13 cellular contexts compared by ENCODE assay signal in genomic region chr10:82953331-82953730, GRCh38.
DNase-seq lines count a peak whose midpoint lies in the region; ATAC-seq and TF ChIP-seq lines count a peak whose summit lies in the region.
"Had no signal": no experiment of that assay in that cellular context is flagged by ENCODE, and none has a peak within 500 bp of the region (broad histone marks: within the 10 kb centered on the region; RNA-seq: fewer than 3 reads in every experiment).

No MANE protein-coding gene starts in this region.

- DNase-seq in DMS 273 (lab: John Stamatoyannopoulos, UW; ENCODE audit: unreplicated experiment) (peak; percentile 21), DMS 273 treated with DMSO at 0.1 percent for 48 hours (lab: John Stamatoyannopoulos, UW) (no peak), NCI-H446 treated with DMSO at 0.1 percent for 48 hours (lab: John Stamatoyannopoulos, UW) (peak; percentile 76), inferior parietal cortex (ENCODE audit: extremely low spot score) (no peak), HuH-7 (ENCODE audit: low spot score) (no peak)
- DNase-seq: AML-193; Caco-2; CD4-positive, alpha-beta T cell; IMR-90 had no signal

- ATAC-seq in SK-N-SH treated with all-trans-retinoic acid at 6 μM for 48 hours, result peak; percentile 95
- ATAC-seq in HG02840 (IDR thresholded peaks at IDR 0.05; ENCODE audit: low FRiP score, unreplicated experiment), result no peak
- ATAC-seq: A549, K562 had no signal

TF ChIP-seq in SK-N-SH treated with all-trans-retinoic acid at 6 μM for 48 hours, 23 proteins besides CTCF, POLR2A, EP300 and RAD21:
- TF ChIP-seq ESRRG (CRISPR knock-in tag; IDR thresholded peaks at IDR 0.05) (no peak), CSRNP3 (CRISPR knock-in tag; IDR thresholded peaks at IDR 0.05) (no peak), ISL1 (CRISPR knock-in tag; IDR thresholded peaks at IDR 0.05) (0 out of 2 replicates have a peak, but pooled peaks have one; percentile 33)

Comparison
In these comparisons a context has a peak if more than half of its experiments do, and no peak if none do; other contexts are left out.
1. DNase-seq: peak in DMS 273 (single experiment) and NCI-H446 treated with DMSO at 0.1 percent for 48 hours (single experiment); none in DMS 273 treated with DMSO at 0.1 percent for 48 hours (single experiment), inferior parietal cortex (single experiment) and HuH-7 (single experiment).